Comparison of ENCODE assay signal across 16 cellular contexts in genomic region chr7:77858278-77858677, GRCh38. TPM values are rescaled to one million over a fixed set of nuclear protein-coding genes. Genes with fewer than 3 reads are reported as not detected.
A peak's percentile ranks its signal among the peaks of the same experiment; 100 is the strongest.
DNase-seq lines count a peak whose midpoint lies in the region; ATAC-seq, FAIRE-seq and TF ChIP-seq lines count a peak whose summit lies in the region.
"Had no signal": no experiment of that assay in that cellular context is flagged by ENCODE, and none has a peak within 500 bp of the region (broad histone marks: within the 10 kb centered on the region; RNA-seq: fewer than 3 reads in every experiment).

No MANE protein-coding gene starts in this region.

- no peak overlapping the region for H2AFZ ChIP-seq in GM23338
- H2AFZ ChIP-seq: GM23248 had no signal

- H3K27me3 ChIP-seq in CD4-positive, alpha-beta memory T cell (ENCODE audit: insufficient read depth, low read length), result no peaks in the 10 kb centered on the region
- H3K27me3 ChIP-seq in GM23338 (ENCODE audit: insufficient read depth), result no peaks in the 10 kb centered on the region
- H3K27me3 ChIP-seq: esophagus squamous epithelium, sigmoid colon, stomach had no signal

- peaks cover 4% of the 10 kb centered on the region; the same call in 1 of the 2 replicates for H3K9me2 ChIP-seq in GM23338 (ENCODE audit: insufficient read depth)

- H3K4me3 ChIP-seq in CD4-positive, alpha-beta memory T cell (ENCODE audit: low read length in 2 of 2), result no peak overlapping the region
- no peak overlapping the region for H3K4me3 ChIP-seq in GM23338
- H3K4me3 ChIP-seq: esophagus squamous epithelium, GM23248, sigmoid colon, stomach had no signal

- H3K36me3 ChIP-seq in CD4-positive, alpha-beta memory T cell (ENCODE audit: insufficient read depth, low read length), result no peaks in the 10 kb centered on the region
- H3K36me3 ChIP-seq in GM23338 (ENCODE audit: insufficient read depth), result no peaks in the 10 kb centered on the region
- H3K36me3 ChIP-seq: sigmoid colon had no signal

- H3K36me3 Mint-ChIP-seq in CD4-positive, alpha-beta memory T cell, result peaks cover 14 to 30% of the 10 kb centered on the region in 2 donors
- peaks cover 2% of the 10 kb centered on the region for H3K36me3 Mint-ChIP-seq in activated naive CD8-positive, alpha-beta T cell treated with anti-CD3 and anti-CD28 coated beads, Interleukin-2, amount 50 U/mL, for 24 hours (ENCODE audit: low read depth)
- H3K36me3 Mint-ChIP-seq in GM23338 (ENCODE audit: low read depth) (no peaks in the 10 kb centered on the region), Calu3 (ENCODE audit: insufficient read depth, unreplicated experiment) (no peaks in the 10 kb centered on the region)

- peaks cover 36 to 56% (median 46%) of the 10 kb centered on the region in 4 donors for H3K4me1 Mint-ChIP-seq in CD4-positive, alpha-beta memory T cell
- H3K4me1 Mint-ChIP-seq in activated naive CD8-positive, alpha-beta T cell treated with anti-CD3 and anti-CD28 coated beads, Interleukin-2, amount 50 U/mL, for 24 hours, result peaks cover 21% of the 10 kb centered on the region
- H3K4me1 Mint-ChIP-seq in GM23338, result peaks cover 8% of the 10 kb centered on the region
- peaks cover 6% of the 10 kb centered on the region for H3K4me1 Mint-ChIP-seq in Calu3 (ENCODE audit: low read depth, unreplicated experiment)

- no peaks in the 10 kb centered on the region for H3K27me3 Mint-ChIP-seq in CD4-positive, alpha-beta memory T cell
- no peaks in the 10 kb centered on the region for H3K27me3 Mint-ChIP-seq in activated naive CD8-positive, alpha-beta T cell treated with anti-CD3 and anti-CD28 coated beads, Interleukin-2, amount 50 U/mL, for 24 hours
- H3K27me3 Mint-ChIP-seq in GM23338 (ENCODE audit: insufficient read depth, low read depth, poor library complexity) (no peaks in the 10 kb centered on the region), Calu3 (ENCODE audit: unreplicated experiment) (no peaks in the 10 kb centered on the region)

- H3K4me2 ChIP-seq in GM23338, result no peak overlapping the region

- no peak for FAIRE-seq in H54 (lab: Jason Lieb, UNC)
- FAIRE-seq: colon had no signal

- POLR2A ChIA-PET in CD4-positive, alpha-beta memory T cell (lab: Charles Lee; ENCODE audit: partially characterized antibody), result no interaction called here

- H3K79me2 ChIP-seq in GM23338 (replicated peaks; ENCODE audit: insufficient read depth), result no peaks in the 10 kb centered on the region; the same call in 1 of the 2 replicates

- H4K20me1 ChIP-seq in GM23338 (replicated peaks; ENCODE audit: insufficient read depth), result no peaks in the 10 kb centered on the region

- peaks cover 38% of the 10 kb centered on the region for H3K4me1 ChIP-seq in CD4-positive, alpha-beta memory T cell (ENCODE audit: insufficient read depth, low read length)
- peaks cover 8% of the 10 kb centered on the region for H3K4me1 ChIP-seq in GM23338 (ENCODE audit: insufficient read depth)
- H3K4me1 ChIP-seq: esophagus squamous epithelium had no signal

- peak overlapping the region in 4 of 8 donors; percentile 13 to 59 (median 52) for H3K4me3 Mint-ChIP-seq in CD4-positive, alpha-beta memory T cell
- H3K4me3 Mint-ChIP-seq in activated naive CD8-positive, alpha-beta T cell treated with anti-CD3 and anti-CD28 coated beads, Interleukin-2, amount 50 U/mL, for 24 hours, result no peak overlapping the region
- H3K4me3 Mint-ChIP-seq in GM23338 (no peak overlapping the region), Calu3 (ENCODE audit: low read depth, unreplicated experiment) (no peak overlapping the region)

- H3K27ac ChIP-seq in CD4-positive, alpha-beta memory T cell (ENCODE audit: low read depth, low read length), result no peak overlapping the region
- no peak overlapping the region for H3K27ac ChIP-seq in GM23338 (ENCODE audit: low read depth)
- H3K27ac ChIP-seq: esophagus squamous epithelium, GM23248, sigmoid colon, stomach had no signal

- no peak for TF ChIP-seq POLR2A in H54 (IDR thresholded peaks at IDR 0.05; ENCODE audit: low read depth, low read length)

- ATAC-seq in GM19043 (IDR thresholded peaks at IDR 0.05; ENCODE audit: low read depth, unreplicated experiment), result peak; percentile 71
- ATAC-seq in HG02981 (IDR thresholded peaks at IDR 0.05; ENCODE audit: unreplicated experiment), result peak; percentile 53
- ATAC-seq in activated naive CD8-positive, alpha-beta T cell treated with anti-CD3 and anti-CD28 coated beads, Interleukin-2, amount 50 U/mL, for 24 hours, result no peak
- no peak for ATAC-seq in GM23338

- intact Hi-C loops in CD4-positive, alpha-beta memory T cell (cut with micrococcal nuclease), result no loop called here
- intact Hi-C loops in Calu3 (cut with micrococcal nuclease; ENCODE audit: unreplicated experiment), result no loop called here

- TF ChIP-seq CTCF in GM23338 (conservative IDR thresholded peaks at IDR 0.05; ENCODE audit: low read depth in 2 of 2), result no peak
- TF ChIP-seq CTCF in Calu3 (IDR thresholded peaks at IDR 0.05; ENCODE audit: unreplicated experiment), result no peak

- H3K9me3 ChIP-seq in CD4-positive, alpha-beta memory T cell (ENCODE audit: control insufficient read depth in 1 of 2, low read length in 2 of 2), result no peaks in the 10 kb centered on the region
- H3K9me3 ChIP-seq: esophagus squamous epithelium, sigmoid colon, stomach had no signal

- no peaks in the 10 kb centered on the region for H3F3A ChIP-seq in GM23338 (replicated peaks; ENCODE audit: low read depth)

- H3K9me3 Mint-ChIP-seq in CD4-positive, alpha-beta memory T cell, result no peaks in the 10 kb centered on the region
- H3K9me3 Mint-ChIP-seq in activated naive CD8-positive, alpha-beta T cell treated with anti-CD3 and anti-CD28 coated beads, Interleukin-2, amount 50 U/mL, for 24 hours, result no peaks in the 10 kb centered on the region
- no peaks in the 10 kb centered on the region for H3K9me3 Mint-ChIP-seq in GM23338
- no peaks in the 10 kb centered on the region for H3K9me3 Mint-ChIP-seq in Calu3 (ENCODE audit: low read depth, unreplicated experiment)

- no peak for DNase-seq in CD4-positive, alpha-beta memory T cell
- DNase-seq in activated naive CD8-positive, alpha-beta T cell treated with anti-CD3 and anti-CD28 coated beads, Interleukin-2, amount 50 U/mL, for 24 hours, result no peak
- DNase-seq in GM23338 (ENCODE audit: low spot score) (no peak), NCI-H1694 (lab: John Stamatoyannopoulos, UW) (no peak), H54 (ENCODE audit: insufficient read length, low spot score) (no peak), Calu3 (no peak)
- DNase-seq: DMS79, esophagus squamous epithelium, GM23248, NCI-H1436, NCI-H526 treated with DMSO at 0.1 percent for 48 hours, sigmoid colon, stomach had no signal

- CTCF ChIA-PET in CD4-positive, alpha-beta memory T cell (lab: Charles Lee; ENCODE audit: partially characterized antibody), result interaction anchor here (1.2 kb wide), 1 partner anchor 60 kb away, joined by 3 read pairs; the partner anchor contains the start of genes PHTF2 and TMEM60
- CTCF ChIA-PET in Calu3 (lab: Charles Lee), result no interaction called here

- peak overlapping the region in 5 of 7 donors; percentile 3 to 80 (median 22) for H3K27ac Mint-ChIP-seq in CD4-positive, alpha-beta memory T cell
- H3K27ac Mint-ChIP-seq in activated naive CD8-positive, alpha-beta T cell treated with anti-CD3 and anti-CD28 coated beads, Interleukin-2, amount 50 U/mL, for 24 hours, result peak overlapping the region; percentile 68
- H3K27ac Mint-ChIP-seq in GM23338, result no peak overlapping the region
- H3K27ac Mint-ChIP-seq in Calu3 (ENCODE audit: unreplicated experiment), result no peak overlapping the region

- no TSS peak for BruUV-seq in Calu3 (replicated peaks; lab: Mats Ljungman, UMichigan)

TF ChIP-seq in GM23338, 12 proteins besides CTCF, POLR2A, EP300 and RAD21 (continues in another document):
- TF ChIP-seq ZNF331 (CRISPR knock-in tag; IDR thresholded peaks at IDR 0.05; ENCODE audit: low read depth) (no peak), JUNB (IDR thresholded peaks at IDR 0.05; ENCODE audit: unreplicated experiment) (no peak), REST (IDR thresholded peaks at IDR 0.05; ENCODE audit: unreplicated experiment) (no peak), ZNF114 (CRISPR knock-in tag; IDR thresholded peaks at IDR 0.05) (no peak), STAT1 (IDR thresholded peaks at IDR 0.05; ENCODE audit: unreplicated experiment) (no peak), EZH2phosphoT487 (IDR thresholded peaks at IDR 0.05; ENCODE audit: unreplicated experiment) (no peak), NANOG (IDR thresholded peaks at IDR 0.05; ENCODE audit: borderline replicate concordance) (no peak), POLR2AphosphoS5 (IDR thresholded peaks at IDR 0.05; ENCODE audit: low read depth) (no peak)

RNA-seq across cellular contexts. Expression of gene PHTF2, which starts 59.7 kb away (rescaled TPM):
- 10 to 100 TPM; 32.8 to 34.1 TPM for total RNA-seq in CD4-positive, alpha-beta memory T cell
- 10 to 100 TPM; 19.6 to 27.1 TPM for polyA plus RNA-seq in CD4-positive, alpha-beta memory T cell
- 21.6 and 24.1 TPM in 2 replicates for total RNA-seq in GM23338 (2014; rRNA removed; shearing (Covaris generic))
- 10.2 and 14.6 TPM in 2 replicates for polyA plus RNA-seq in GM23338 (2016; fragmentation: Nextera tagmentation; extraction: Ambion mirVana)
- total RNA-seq in Calu3 (2022), result 19.0 and 20.3 TPM in 2 replicates

Comparison
In these comparisons a context has a peak if more than half of its experiments do, and no peak if none do; other contexts are left out.
1. H3K27ac Mint-ChIP-seq: peak in CD4-positive, alpha-beta memory T cell (5 of 7) and activated naive CD8-positive, alpha-beta T cell treated with anti-CD3 and anti-CD28 coated beads, Interleukin-2, amount 50 U/mL, for 24 hours (single experiment); none in GM23338 (single experiment) and Calu3 (single experiment).
2. ATAC-seq: peak in GM19043 (single experiment) and HG02981 (single experiment); none in activated naive CD8-positive, alpha-beta T cell treated with anti-CD3 and anti-CD28 coated beads, Interleukin-2, amount 50 U/mL, for 24 hours (single experiment) and GM23338 (single experiment).